Comparison of ENCODE assay signal across 1 cellular context in genomic region chr1:55800503-55800902, GRCh38.
TF ChIP-seq lines count a peak whose summit lies in the region.

No MANE protein-coding gene starts in this region.

TF ChIP-seq in SK-N-SH, 30 proteins besides CTCF, POLR2A, EP300 and RAD21 (continued from another document):
- TF ChIP-seq USF1 (IDR thresholded peaks at IDR 0.05; ENCODE audit: borderline replicate concordance, low read depth) (no peak), RFX5 (IDR thresholded peaks at IDR 0.05; ENCODE audit: low read length) (no peak), NFIC (IDR thresholded peaks at IDR 0.05; ENCODE audit: borderline replicate concordance) (no peak), NRF1 (IDR thresholded peaks at IDR 0.05; ENCODE audit: low read depth, low read length) (no peak), ELF1 (IDR thresholded peaks at IDR 0.05) (no peak), MAX (IDR thresholded peaks at IDR 0.05; ENCODE audit: low read depth) (no peak), EZH2phosphoT487 (IDR thresholded peaks at IDR 0.05; ENCODE audit: borderline replicate concordance, low read depth) (no peak), MXI1 (IDR thresholded peaks at IDR 0.05; ENCODE audit: low read depth, low read length) (no peak), FOSL2 (IDR thresholded peaks at IDR 0.05; ENCODE audit: borderline replicate concordance, low read depth) (no peak), MEF2A (IDR thresholded peaks at IDR 0.05; ENCODE audit: borderline replicate concordance, low read depth) (no peak), ZBTB33 (IDR thresholded peaks at IDR 0.05; ENCODE audit: borderline replicate concordance, low read depth) (no peak), TAF1 (IDR thresholded peaks at IDR 0.05; ENCODE audit: borderline replicate concordance, low read depth, low read length) (no peak), FOXM1 (IDR thresholded peaks at IDR 0.05; ENCODE audit: low read depth) (no peak), SIN3A (IDR thresholded peaks at IDR 0.05; ENCODE audit: borderline replicate concordance, low read depth, low read length) (no peak), SMC3 (IDR thresholded peaks at IDR 0.05; ENCODE audit: low read depth, low read length) (no peak), JUND (IDR thresholded peaks at IDR 0.05) (no peak), RXRA (IDR thresholded peaks at IDR 0.05; ENCODE audit: borderline replicate concordance, low read depth) (no peak), TCF12 (IDR thresholded peaks at IDR 0.05) (no peak)
